Comparison of ENCODE assay signal across 8 cellular contexts in the genomic region with DNA sequence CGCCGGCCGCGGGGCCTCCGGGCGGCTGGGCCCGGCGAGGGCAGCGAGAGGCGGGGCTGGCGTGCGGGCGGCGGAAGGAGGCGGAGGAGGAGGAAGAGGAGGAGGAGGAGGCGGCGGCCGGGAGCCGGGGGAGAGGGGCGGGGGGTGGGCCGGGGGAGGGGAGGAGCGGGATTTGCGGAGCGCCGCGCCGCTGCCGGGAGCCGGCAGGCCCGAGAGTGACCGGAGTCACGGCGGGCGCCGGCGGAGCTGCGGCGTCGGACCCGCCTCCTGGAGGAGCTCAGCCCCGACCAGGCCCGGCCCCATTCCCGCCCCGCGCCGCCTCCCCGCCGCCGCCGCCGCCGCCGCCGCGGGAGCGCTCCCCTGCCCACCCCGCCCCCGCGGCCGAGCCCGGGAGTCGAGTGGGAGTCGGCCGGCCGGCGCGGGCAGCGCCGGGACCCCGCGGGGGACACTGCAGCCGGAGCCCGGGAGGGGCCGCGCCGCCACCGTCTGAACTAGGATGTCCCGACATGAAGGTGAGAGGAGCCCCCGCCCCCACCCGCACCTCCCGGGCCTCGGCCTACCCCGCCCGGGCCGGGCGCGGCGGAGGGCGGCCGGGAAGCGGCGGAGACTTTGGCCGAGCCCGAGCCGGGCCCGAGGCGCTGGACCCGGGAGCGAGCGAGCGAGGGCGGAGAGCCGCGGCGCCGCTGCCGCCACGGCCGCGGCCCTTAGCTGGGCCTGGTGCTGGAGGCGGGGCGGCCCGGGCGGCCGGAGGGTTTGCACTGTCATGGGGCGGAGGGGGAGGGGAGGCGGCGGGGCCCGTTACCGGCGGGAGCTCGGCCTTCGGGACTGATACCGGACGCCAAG. TPM values are rescaled to one million over a fixed set of nuclear protein-coding genes. Genes with fewer than 3 reads are reported as not detected.
A peak's percentile ranks its signal among the peaks of the same experiment; 100 is the strongest.
DNase-seq lines count a peak whose midpoint lies in the region; ATAC-seq and TF ChIP-seq lines count a peak whose summit lies in the region.

TSS of gene KCMF1 (plus strand) at position 206 of the 843 bp plus-strand sequence. CDS start at position 497, 291 bp downstream.

- peak within 1 kb of the TSS; percentile 90 for H3K4me3 ChIP-seq in neural progenitor cell

- peak within 1 kb of the TSS; percentile 89 for H3K9ac ChIP-seq in neural progenitor cell

- peak; percentile 60 for DNase-seq in COR-L47 (lab: John Stamatoyannopoulos, UW)
- DNase-seq in SK-N-DZ (ENCODE audit: low spot score) = peak; percentile 68
- DNase-seq in activated naive CD4-positive, alpha-beta T cell (lab: John Stamatoyannopoulos, UW) = peak; percentile 49 to 66 (median 60)
- DNase-seq in foreskin keratinocyte = peak in 1 of 2 donors; percentile 44
- DNase-seq in neural progenitor cell (ENCODE audit: low spot score) = peak; percentile 92
- DNase-seq in stromal cell of bone marrow (ENCODE audit: low read depth) = peak; percentile 45

- no peaks in the 10 kb centered on the region for H3K9me3 Mint-ChIP-seq in neural progenitor cell

- no peak for TF ChIP-seq CTCF in foreskin keratinocyte (conservative IDR thresholded peaks at IDR 0.05)
- no peak for TF ChIP-seq CTCF in neural progenitor cell (IDR thresholded peaks at IDR 0.05)

- H3K36me3 ChIP-seq in neural progenitor cell = peaks cover 3% of the 10 kb centered on the region

- H3K27ac ChIP-seq in foreskin keratinocyte = peak within 1 kb of the TSS; percentile 98
- H3K27ac ChIP-seq in neural progenitor cell = peak within 1 kb of the TSS; percentile 99

- H3K4me3 Mint-ChIP-seq in neural progenitor cell = peak within 1 kb of the TSS; percentile 94

- peak within 1 kb of the TSS; percentile 87 for H3K4me2 ChIP-seq in neural progenitor cell

- H3K9me3 ChIP-seq in neural progenitor cell (ENCODE audit: low read depth) = no peaks in the 10 kb centered on the region

- ATAC-seq in GM19455 (IDR thresholded peaks at IDR 0.05; ENCODE audit: unreplicated experiment) (peak; percentile 46), HG03571 (IDR thresholded peaks at IDR 0.05; ENCODE audit: unreplicated experiment) (peak; percentile 47), foreskin keratinocyte (peak; percentile 71)

- peaks cover 3% of the 10 kb centered on the region for H3K27me3 Mint-ChIP-seq in neural progenitor cell (ENCODE audit: insufficient read depth, low read depth)

- H3K4me1 ChIP-seq in foreskin keratinocyte (peaks cover 3% of the 10 kb centered on the region), neural progenitor cell (peaks cover 32% of the 10 kb centered on the region)

- H4K20me1 ChIP-seq in neural progenitor cell (ENCODE audit: low read depth) = peaks cover 60% of the 10 kb centered on the region

- H3K36me3 Mint-ChIP-seq in neural progenitor cell = peaks cover 13% of the 10 kb centered on the region

- H3K27ac Mint-ChIP-seq in neural progenitor cell = peak within 1 kb of the TSS; percentile 98

- H3F3A ChIP-seq in neural progenitor cell (ENCODE audit: low read depth) = peaks cover 53% of the 10 kb centered on the region

- peaks cover 41% of the 10 kb centered on the region for H3K4me1 Mint-ChIP-seq in neural progenitor cell

- peaks cover 94% of the 10 kb centered on the region for H3K79me2 ChIP-seq in neural progenitor cell (ENCODE audit: low read depth)

- H3K27me3 ChIP-seq in foreskin keratinocyte (no peaks in the 10 kb centered on the region), neural progenitor cell (no peaks in the 10 kb centered on the region)

- no peak within 1 kb of the TSS for H2AFZ ChIP-seq in neural progenitor cell (replicated peaks)

RNA-seq across cellular contexts. Expression of gene KCMF1, which starts in this region (rescaled TPM):
- polyA plus RNA-seq in SK-N-DZ (2014; cell fraction: cytosol; rRNA removed) = 17.1 and 32.1 TPM in 2 replicates
- polyA plus RNA-seq in SK-N-DZ (2014; cell fraction: nucleus; rRNA removed) = 26.3 and 28.1 TPM in 2 replicates
- total RNA-seq in foreskin keratinocyte = 67.3 and 68.2 TPM in 2 replicates
- 37.8 and 42.1 TPM in 2 replicates for polyA plus RNA-seq in foreskin keratinocyte
- 74.0 and 99.7 TPM in 2 replicates for total RNA-seq in neural progenitor cell (ENCODE audit: low replicate concordance)
